8 cellular contexts compared by ENCODE assay signal in genomic region chr19:48967346-48968178, GRCh38. TPM values are rescaled to one million over a fixed set of nuclear protein-coding genes. Genes with fewer than 3 reads are reported as not detected.
DNase-seq lines count a peak whose midpoint lies in the region; ATAC-seq lines count a peak whose summit lies in the region.

No MANE protein-coding gene starts in this region.

- peaks cover 45% of the 10 kb centered on the region for H3K4me1 Mint-ChIP-seq in activated naive CD4-positive, alpha-beta T cell treated with anti-CD3 and anti-CD28 coated beads for 36 hours (ENCODE audit: low read depth)

- CTCF ChIA-PET in activated naive CD4-positive, alpha-beta T cell treated with anti-CD3 and anti-CD28 coated beads for 36 hours (lab: Charles Lee), result interaction anchor here (1.0 to 2.2 kb wide), 5 partner anchors 9 to 26 kb away, joined by 3 to 11 read pairs (median 5); partner anchors contain the start of genes GYS1 and RUVBL2

- no peaks in the 10 kb centered on the region for H3K9me3 Mint-ChIP-seq in activated naive CD4-positive, alpha-beta T cell treated with anti-CD3 and anti-CD28 coated beads for 36 hours

- no peak for ATAC-seq in HG02840 (IDR thresholded peaks at IDR 0.05; ENCODE audit: low FRiP score, unreplicated experiment)

- no peaks in the 10 kb centered on the region for H3K27me3 Mint-ChIP-seq in activated naive CD4-positive, alpha-beta T cell treated with anti-CD3 and anti-CD28 coated beads for 36 hours (ENCODE audit: low read depth)

- DNase-seq in activated naive CD4-positive, alpha-beta T cell treated with anti-CD3 and anti-CD28 coated beads for 36 hours, result no peak
- no peak for DNase-seq in activated naive CD4-positive, alpha-beta T cell treated with Interleukin-2 at 50 U/mL for 16 hours
- DNase-seq in UCSD-AML1 (lab: John Stamatoyannopoulos, UW; ENCODE audit: unreplicated experiment), result peak; percentile 40
- DNase-seq in head of caudate nucleus, result peak in 32 of 42 donors; percentile 36 to 77 (median 53)
- no peak for DNase-seq in NCI-H524 treated with DMSO at 0.1 percent for 48 hours (lab: John Stamatoyannopoulos, UW)
- DNase-seq in NCI-H2171 treated with DMSO at 0.1 percent for 48 hours (lab: John Stamatoyannopoulos, UW), result no peak

- peak overlapping the region in 11 of 21 experiments; percentile 6 to 95 (median 90) for H3K27ac ChIP-seq in skin epidermis

- H3K4me3 ChIP-seq in skin epidermis, result peak overlapping the region in 6 of 7 experiments; percentile 64 to 78 (median 71)

- peaks cover 31% of the 10 kb centered on the region for H3K36me3 Mint-ChIP-seq in activated naive CD4-positive, alpha-beta T cell treated with anti-CD3 and anti-CD28 coated beads for 36 hours (ENCODE audit: low read depth)

- intact Hi-C loops in activated naive CD4-positive, alpha-beta T cell treated with anti-CD3 and anti-CD28 coated beads for 36 hours (cut with micrococcal nuclease), result loop anchor here (5.0 kb wide), 1 partner anchor 110 kb away; no protein-coding TSS in a partner anchor
- intact Hi-C loops in head of caudate nucleus (cut with DNase I), result no loop called here

- H3K27ac Mint-ChIP-seq in activated naive CD4-positive, alpha-beta T cell treated with anti-CD3 and anti-CD28 coated beads for 36 hours, result peak overlapping the region; percentile 97

- peak overlapping the region; percentile 100 for H3K4me3 Mint-ChIP-seq in activated naive CD4-positive, alpha-beta T cell treated with anti-CD3 and anti-CD28 coated beads for 36 hours

RNA-seq across cellular contexts. Expression of gene FTL, which starts 2.5 kb away (rescaled TPM):
- total RNA-seq in activated naive CD4-positive, alpha-beta T cell treated with anti-CD3 and anti-CD28 coated beads for 36 hours, result 1,000 to 10,000 TPM; 1,093 to 1,120 TPM

RNA-seq across cellular contexts. Expression of gene BAX, which starts 12.9 kb away (rescaled TPM):
- 100 to 1,000 TPM; 267 to 302 TPM for total RNA-seq in activated naive CD4-positive, alpha-beta T cell treated with anti-CD3 and anti-CD28 coated beads for 36 hours

RNA-seq across cellular contexts. Expression of gene GYS1, which starts 25.5 kb away (rescaled TPM):
- 10 to 100 TPM; 29.6 to 31.2 TPM for total RNA-seq in activated naive CD4-positive, alpha-beta T cell treated with anti-CD3 and anti-CD28 coated beads for 36 hours

RNA-seq across cellular contexts. Expression of gene RUVBL2, which starts 26.1 kb away (rescaled TPM):
- total RNA-seq in activated naive CD4-positive, alpha-beta T cell treated with anti-CD3 and anti-CD28 coated beads for 36 hours, result 100 to 1,000 TPM; 119 to 126 TPM

RNA-seq across cellular contexts. Expression of gene DHDH, which starts 34.1 kb away (rescaled TPM):
- 1 to 10 TPM; 4.2 to 4.5 TPM for total RNA-seq in activated naive CD4-positive, alpha-beta T cell treated with anti-CD3 and anti-CD28 coated beads for 36 hours

Comparison
In these comparisons a context has a peak if more than half of its experiments do, and no peak if none do; other contexts are left out.
1. DNase-seq: peak in UCSD-AML1 (single experiment) and head of caudate nucleus (32 of 42); none in activated naive CD4-positive, alpha-beta T cell treated with anti-CD3 and anti-CD28 coated beads for 36 hours (single experiment), activated naive CD4-positive, alpha-beta T cell treated with Interleukin-2 at 50 U/mL for 16 hours (single experiment), NCI-H524 treated with DMSO at 0.1 percent for 48 hours (single experiment) and NCI-H2171 treated with DMSO at 0.1 percent for 48 hours (single experiment).